31 cellular contexts compared by ENCODE assay signal in the genomic region with DNA sequence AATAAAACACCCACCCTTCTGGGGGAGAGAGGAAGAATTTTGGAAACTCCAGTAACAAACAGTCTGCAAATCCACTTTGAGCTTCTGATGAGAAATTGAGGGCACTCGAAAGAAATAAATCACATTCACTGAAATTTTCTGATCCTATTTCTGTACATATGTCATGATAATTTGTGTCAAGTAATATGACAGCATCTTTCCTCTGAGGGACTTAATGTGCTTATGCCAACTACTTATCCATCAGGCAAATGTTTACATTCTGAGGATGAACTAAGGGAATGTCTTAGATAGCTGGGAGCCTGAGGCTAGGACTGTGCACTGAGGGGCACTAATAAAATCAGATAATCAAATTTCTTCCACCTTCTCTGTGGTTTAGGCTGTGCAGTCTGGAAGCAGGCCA. TPM values are rescaled to one million over a fixed set of nuclear protein-coding genes. Genes with fewer than 3 reads are reported as not detected.
"Had no signal": no experiment of that assay in that cellular context is flagged by ENCODE, and none has a peak within 500 bp of the region (broad histone marks: within the 10 kb centered on the region; RNA-seq: fewer than 3 reads in every experiment).

No MANE protein-coding gene starts in this region.

- H3K4me3 ChIP-seq: adrenal gland, ascending aorta, body of pancreas, breast epithelium, cardiac muscle cell had no signal

- H3K27me3 ChIP-seq: adrenal gland, ascending aorta, body of pancreas, brain microvascular endothelial cell, breast epithelium, cardiac muscle cell had no signal

- H3K36me3 ChIP-seq: adrenal gland, ascending aorta, brain microvascular endothelial cell, breast epithelium, cardiac muscle cell had no signal

- DNase-seq: activated effector memory CD4-positive, alpha-beta T cell treated with anti-CD3 and anti-CD28 coated beads, Interleukin-2, amount 50 U/mL, for 16 hours; activated effector memory CD4-positive, alpha-beta T cell treated with Interleukin-2 at 50 U/mL for 16 hours; activated gamma-delta T cell; activated gamma-delta T cell treated with Interleukin-2 at 50 U/mL for 16 hours; activated naive CD4-positive, alpha-beta T cell; activated naive CD4-positive, alpha-beta T cell treated with anti-CD3 and anti-CD28 coated beads for 36 hours; activated naive CD4-positive, alpha-beta T cell treated with anti-CD3 and anti-CD28 coated beads, Interleukin-2, amount 10 ng/mL, durations not matched to agents 7 days and 5 days; activated naive CD4-positive, alpha-beta T cell treated with anti-CD3 and anti-CD28 coated beads, Interleukin-2, amount 50 U/mL, for 16 hours; activated naive CD4-positive, alpha-beta T cell treated with Interleukin-2 at 50 U/mL for 16 hours; activated naive CD8-positive, alpha-beta T cell treated with anti-CD3 and anti-CD28 coated beads for 36 hours; activated naive CD8-positive, alpha-beta T cell treated with anti-CD3 and anti-CD28 coated beads, Interleukin-2, amount 10 ng/mL, durations not matched to agents 7 days and 5 days; activated naive CD8-positive, alpha-beta T cell treated with anti-CD3 and anti-CD28 coated beads, Interleukin-2, amount 50 U/mL, for 24 hours; activated T-cell treated with anti-CD3 and anti-CD28 coated beads, Interleukin-2, amount 50 U/mL, for 1 hour; activated T-cell treated with anti-CD3 and anti-CD28 coated beads, Interleukin-2, amount 50 U/mL, for 24 hours; activated T-cell treated with anti-CD3 and anti-CD28 coated beads, Interleukin-2, amount 50 U/mL, for 4 hours; activated T-cell treated with anti-CD3 and anti-CD28 coated beads, Interleukin-2, amount 50 U/mL, for 48 hours; activated T-cell treated with anti-CD3 and anti-CD28 coated beads, Interleukin-2, amount 50 U/mL, for 72 hours; adrenal gland; amniotic stem cell; amygdala; anterior cingulate cortex; aorta; body of pancreas; brain microvascular endothelial cell; caudate nucleus; central memory CD4-positive, alpha-beta T cell; cerebellar nuclear complex had no signal

- H3K4me1 ChIP-seq: adrenal gland, ascending aorta, body of pancreas, breast epithelium had no signal

- H3K9me3 ChIP-seq: adrenal gland, ascending aorta, body of pancreas, breast epithelium had no signal

- H3K27ac ChIP-seq: adrenal gland, ascending aorta, body of pancreas, brain microvascular endothelial cell, breast epithelium, cardiac muscle cell had no signal

RNA-seq across cellular contexts. Expression of a gene that starts 58.5 kb away (rescaled TPM):
- total RNA-seq: bronchial epithelial cell had no signal
